ENCODE assay signal across 31 cellular contexts in the genomic region with DNA sequence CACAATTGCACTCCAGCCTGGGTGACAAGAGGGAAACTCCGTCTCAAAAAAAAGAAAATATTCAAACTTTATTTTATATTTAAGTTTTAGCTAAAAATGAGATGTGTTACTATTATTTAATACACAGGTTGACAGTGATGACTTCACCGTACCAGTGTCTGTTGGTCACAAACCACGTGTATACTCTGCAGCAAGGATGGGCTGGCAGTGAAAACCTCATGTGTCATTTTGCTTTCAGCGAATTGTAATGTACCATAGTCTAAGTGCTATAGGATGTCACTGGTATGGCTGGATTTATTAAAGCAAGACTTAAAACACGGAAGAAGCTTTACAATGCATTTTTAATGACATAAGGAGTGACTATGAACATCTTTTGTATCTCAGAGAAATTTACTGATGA. TPM values are rescaled to one million over a fixed set of nuclear protein-coding genes. Genes with fewer than 3 reads are reported as not detected.
"Had no signal": no experiment of that assay in that cellular context is flagged by ENCODE, and none has a peak within 500 bp of the region (broad histone marks: within the 10 kb centered on the region; RNA-seq: fewer than 3 reads in every experiment).

No MANE protein-coding gene starts in this region.

- H3K4me1 Mint-ChIP-seq: stimulated activated effector memory CD8-positive, alpha-beta T cell treated with anti-CD3 and anti-CD28 coated beads, Interleukin-12 subunit alpha, Interleukin-12 subunit beta, amount 100 ng/mL, for 72 hours; stimulated activated memory B cell treated with anti-CD40 and anti-IgM and Interleukin-4, amounts not matched to agents 10 μg/mL and 1 μg/mL and 100 μg/mL, for 72 hours; stimulated activated naive B cell treated with anti-CD40 and anti-IgM and Interleukin-4, amounts not matched to agents 10 μg/mL and 1 μg/mL and 100 μg/mL, for 72 hours; stimulated activated naive CD8-positive, alpha-beta T cell treated with anti-CD3 and anti-CD28 coated beads, Interleukin-15, amount 100 ng/mL, for 72 hours had no signal

- H3K4me1 ChIP-seq: suprapubic skin, testis, thyroid gland, tibial artery, tibial nerve, transverse colon, upper lobe of left lung, upper lobe of right lung, uterus, vagina had no signal

- H3K27ac ChIP-seq: stomach, suprapubic skin, testis, thoracic aorta, thyroid gland, tibial artery, tibial nerve, transverse colon, upper lobe of left lung, upper lobe of right lung, uterus, vagina had no signal

- DNase-seq: stimulated activated CD4-positive, alpha-beta T cell treated with anti-CD3 and anti-CD28 coated beads, Interleukin-2, amount 100 ng/mL, for 48 hours; stimulated activated CD4-positive, alpha-beta T cell treated with anti-CD3 and anti-CD28 coated beads, Interleukin-4, amount 100 ng/mL, for 1 hour; stimulated activated CD4-positive, alpha-beta T cell treated with anti-CD3 and anti-CD28 coated beads, Interleukin-4, amount 100 ng/mL, for 24 hours; stimulated activated CD4-positive, alpha-beta T cell treated with anti-CD3 and anti-CD28 coated beads, Interleukin-4, amount 100 ng/mL, for 4 hours; stimulated activated CD8-positive, alpha-beta memory T cell treated with anti-CD3 and anti-CD28 coated beads, Interleukin-4, amount 100 ng/mL, for 48 hours; stimulated activated naive B cell treated with anti-CD40 and anti-IgM and Interleukin-4, amounts not matched to agents 10 μg/mL and 1 μg/mL and 100 μg/mL, for 72 hours; stimulated activated naive CD4-positive, alpha-beta T cell; stimulated activated naive CD4-positive, alpha-beta T cell treated with Interleukin-2 at 50 U/mL for 16 hours; stimulated activated naive CD8-positive, alpha-beta T cell treated with anti-CD3 and anti-CD28 coated beads, Interleukin-15, amount 100 ng/mL, for 72 hours; stimulated activated naive CD8-positive, alpha-beta T cell treated with anti-CD3 and anti-CD28 coated beads, Interleukin-15, Interleukin-2, amounts not matched to agents 100 U/mL and 50 U/mL, for 24 hours; stomach; substantia nigra; testis; thyroid gland; tibial artery; transverse colon; trophoblast cell; upper lobe of left lung; upper lobe of right lung; uterus had no signal

- ATAC-seq: stimulated activated effector memory CD8-positive, alpha-beta T cell treated with anti-CD3 and anti-CD28 coated beads, Interleukin-12 subunit alpha, Interleukin-12 subunit beta, amount 100 ng/mL, for 72 hours; stimulated activated memory B cell treated with anti-CD40 and anti-IgM and Interleukin-4, amounts not matched to agents 10 μg/mL and 1 μg/mL and 100 μg/mL, for 72 hours; stimulated activated naive B cell treated with anti-CD40 and anti-IgM and Interleukin-4, amounts not matched to agents 10 μg/mL and 1 μg/mL and 100 μg/mL, for 72 hours; stimulated activated naive CD8-positive, alpha-beta T cell treated with anti-CD3 and anti-CD28 coated beads, Interleukin-15, amount 100 ng/mL, for 72 hours; stimulated activated naive CD8-positive, alpha-beta T cell treated with anti-CD3 and anti-CD28 coated beads, Interleukin-15, Interleukin-2, amounts not matched to agents 100 U/mL and 50 U/mL, for 24 hours; upper lobe of right lung had no signal

- H3K4me3 ChIP-seq: stomach, suprapubic skin, testis, thoracic aorta, thyroid gland, tibial artery, tibial nerve, transverse colon, upper lobe of left lung, upper lobe of right lung, uterus, vagina had no signal

- H3K27ac Mint-ChIP-seq: stimulated activated effector memory CD8-positive, alpha-beta T cell treated with anti-CD3 and anti-CD28 coated beads, Interleukin-12 subunit alpha, Interleukin-12 subunit beta, amount 100 ng/mL, for 72 hours; stimulated activated memory B cell treated with anti-CD40 and anti-IgM and Interleukin-4, amounts not matched to agents 10 μg/mL and 1 μg/mL and 100 μg/mL, for 72 hours; stimulated activated naive B cell treated with anti-CD40 and anti-IgM and Interleukin-4, amounts not matched to agents 10 μg/mL and 1 μg/mL and 100 μg/mL, for 72 hours; stimulated activated naive CD8-positive, alpha-beta T cell treated with anti-CD3 and anti-CD28 coated beads, Interleukin-15, amount 100 ng/mL, for 72 hours; stimulated activated naive CD8-positive, alpha-beta T cell treated with anti-CD3 and anti-CD28 coated beads, Interleukin-15, Interleukin-2, amounts not matched to agents 100 ng/mL and 50 ng/mL, for 24 hours; type B pancreatic cell had no signal

- H3K9me3 ChIP-seq: stomach, suprapubic skin, testis, thoracic aorta, thyroid gland, tibial artery, tibial nerve, transverse colon, upper lobe of left lung, upper lobe of right lung, uterus, vagina had no signal

- H3K27me3 ChIP-seq: testis, thyroid gland, tibial artery, tibial nerve, upper lobe of left lung, upper lobe of right lung, uterus, vagina had no signal

- H3K4me3 Mint-ChIP-seq: stimulated activated effector memory CD8-positive, alpha-beta T cell treated with anti-CD3 and anti-CD28 coated beads, Interleukin-12 subunit alpha, Interleukin-12 subunit beta, amount 100 ng/mL, for 72 hours; stimulated activated memory B cell treated with anti-CD40 and anti-IgM and Interleukin-4, amounts not matched to agents 10 μg/mL and 1 μg/mL and 100 μg/mL, for 72 hours; stimulated activated naive B cell treated with anti-CD40 and anti-IgM and Interleukin-4, amounts not matched to agents 10 μg/mL and 1 μg/mL and 100 μg/mL, for 72 hours; stimulated activated naive CD8-positive, alpha-beta T cell treated with anti-CD3 and anti-CD28 coated beads, Interleukin-15, amount 100 ng/mL, for 72 hours; stimulated activated naive CD8-positive, alpha-beta T cell treated with anti-CD3 and anti-CD28 coated beads, Interleukin-15, Interleukin-2, amounts not matched to agents 100 ng/mL and 50 ng/mL, for 24 hours; type B pancreatic cell had no signal

- H3K36me3 Mint-ChIP-seq: stimulated activated effector memory CD8-positive, alpha-beta T cell treated with anti-CD3 and anti-CD28 coated beads, Interleukin-12 subunit alpha, Interleukin-12 subunit beta, amount 100 ng/mL, for 72 hours; stimulated activated memory B cell treated with anti-CD40 and anti-IgM and Interleukin-4, amounts not matched to agents 10 μg/mL and 1 μg/mL and 100 μg/mL, for 72 hours; stimulated activated naive B cell treated with anti-CD40 and anti-IgM and Interleukin-4, amounts not matched to agents 10 μg/mL and 1 μg/mL and 100 μg/mL, for 72 hours; type B pancreatic cell had no signal

- FAIRE-seq: urothelium cell line had no signal

- H3K36me3 ChIP-seq: stomach, suprapubic skin, thoracic aorta, thyroid gland, tibial artery, tibial nerve, transverse colon, upper lobe of left lung, upper lobe of right lung, uterus, vagina had no signal

- H3K9me3 Mint-ChIP-seq: stimulated activated effector memory CD8-positive, alpha-beta T cell treated with anti-CD3 and anti-CD28 coated beads, Interleukin-12 subunit alpha, Interleukin-12 subunit beta, amount 100 ng/mL, for 72 hours; stimulated activated memory B cell treated with anti-CD40 and anti-IgM and Interleukin-4, amounts not matched to agents 10 μg/mL and 1 μg/mL and 100 μg/mL, for 72 hours; stimulated activated naive B cell treated with anti-CD40 and anti-IgM and Interleukin-4, amounts not matched to agents 10 μg/mL and 1 μg/mL and 100 μg/mL, for 72 hours; stimulated activated naive CD8-positive, alpha-beta T cell treated with anti-CD3 and anti-CD28 coated beads, Interleukin-15, amount 100 ng/mL, for 72 hours; stimulated activated naive CD8-positive, alpha-beta T cell treated with anti-CD3 and anti-CD28 coated beads, Interleukin-15, Interleukin-2, amounts not matched to agents 100 ng/mL and 50 ng/mL, for 24 hours; type B pancreatic cell had no signal

RNA-seq across cellular contexts. Expression of gene NHLH2, which starts 28.1 kb away (rescaled TPM):
- total RNA-seq: stomach, subcutaneous adipose tissue, thoracic aorta, thyroid gland, transverse colon, urinary bladder, uterus had no signal
- polyA plus RNA-seq: urinary bladder had no signal
